ENCODE assay signal across 8 cellular contexts in the genomic region with DNA sequence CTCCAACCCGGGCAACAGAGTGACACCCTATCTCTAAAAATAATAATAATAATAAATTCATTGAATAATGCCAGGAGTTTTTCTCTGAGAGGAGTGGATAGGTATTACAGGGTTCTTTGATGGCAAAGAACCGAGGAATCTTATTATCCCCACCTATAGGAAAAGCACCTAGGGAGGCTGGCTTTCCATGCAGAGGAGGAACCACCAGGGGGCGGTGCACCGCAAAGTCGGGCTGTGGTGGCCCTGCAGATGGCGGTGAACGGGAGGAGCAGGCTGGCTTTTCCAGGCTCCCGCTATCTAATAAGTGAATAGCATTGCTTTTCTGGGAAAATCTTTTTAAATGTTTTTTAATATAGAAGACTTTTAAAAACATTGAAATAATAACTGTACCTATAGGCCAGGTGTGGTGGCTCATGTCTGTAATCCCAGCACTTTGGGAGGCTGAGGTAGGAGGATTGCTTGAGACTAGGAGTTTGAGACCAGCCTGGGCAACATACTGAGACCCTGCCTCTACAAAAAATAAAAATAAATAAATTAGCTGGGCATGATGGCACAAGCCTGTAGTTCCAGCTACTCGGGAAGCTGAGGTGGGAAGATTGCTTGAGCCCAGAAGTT.
DNase-seq lines count a peak whose midpoint lies in the region; ATAC-seq and TF ChIP-seq lines count a peak whose summit lies in the region.

No MANE protein-coding gene starts in this region.

- H3K9me3 Mint-ChIP-seq in progenitor cell of endocrine pancreas (ENCODE audit: low read depth), result no peaks in the 10 kb centered on the region

- peak; percentile 76 for ATAC-seq in HG02763 (IDR thresholded peaks at IDR 0.05; ENCODE audit: unreplicated experiment)

- H3K27me3 ChIP-seq in MG63, result no peaks in the 10 kb centered on the region

- H3K27me3 Mint-ChIP-seq in progenitor cell of endocrine pancreas, result no peaks in the 10 kb centered on the region

- TF ChIP-seq CTCF in epithelial cell of esophagus (IDR thresholded peaks at IDR 0.05; ENCODE audit: insufficient read depth, low read depth, low read length, missing control alignments) (peak; percentile 50), progenitor cell of endocrine pancreas (IDR thresholded peaks at IDR 0.05; ENCODE audit: unreplicated experiment) (peak; percentile 59)

- H3K9me3 ChIP-seq in MG63, result no peaks in the 10 kb centered on the region

- no peaks in the 10 kb centered on the region for H3K36me3 Mint-ChIP-seq in progenitor cell of endocrine pancreas (ENCODE audit: insufficient read depth)

- H3K4me1 Mint-ChIP-seq in progenitor cell of endocrine pancreas (ENCODE audit: low read depth), result peaks cover 28% of the 10 kb centered on the region

- no peak overlapping the region for H3K27ac Mint-ChIP-seq in progenitor cell of endocrine pancreas

- peak; percentile 0 to 29 for DNase-seq in activated CD4-positive, alpha-beta T cell treated with anti-CD3 and anti-CD28 coated beads for 24 hours (ENCODE audit: low read depth in 2 of 2)
- DNase-seq in activated CD4-positive, alpha-beta T cell treated with anti-CD3 and anti-CD28 coated beads, Interleukin-2, amount 50 U/mL, for 4 hours, result no peak
- DNase-seq in SHP77 treated with DMSO at 0.1 percent for 48 hours (lab: John Stamatoyannopoulos, UW), result peak; percentile 8
- peak; percentile 42 for DNase-seq in epithelial cell of esophagus (ENCODE audit: low read depth)
- no peak for DNase-seq in progenitor cell of endocrine pancreas (ENCODE audit: low spot score, unreplicated experiment)
- no peak for DNase-seq in GOT3 (lab: John Stamatoyannopoulos, UW)
- DNase-seq in MG63, result no peak

- H3K4me3 Mint-ChIP-seq in progenitor cell of endocrine pancreas (ENCODE audit: low read depth), result no peak overlapping the region

- no peak overlapping the region for H3K4me3 ChIP-seq in epithelial cell of esophagus (ENCODE audit: low read length)
- no peak overlapping the region for H3K4me3 ChIP-seq in MG63

- H3K36me3 ChIP-seq in MG63, result no peaks in the 10 kb centered on the region

Comparison
In these comparisons a context has a peak if more than half of its experiments do, and no peak if none do; other contexts are left out.
1. DNase-seq: peak in activated CD4-positive, alpha-beta T cell treated with anti-CD3 and anti-CD28 coated beads for 24 hours (2 of 2), SHP77 treated with DMSO at 0.1 percent for 48 hours (single experiment) and epithelial cell of esophagus (single experiment); none in activated CD4-positive, alpha-beta T cell treated with anti-CD3 and anti-CD28 coated beads, Interleukin-2, amount 50 U/mL, for 4 hours (0 of 2), progenitor cell of endocrine pancreas (single experiment), GOT3 (single experiment) and MG63 (single experiment).